In genomic region chr19:14002571-14003278, GRCh38 we compare ENCODE assay signal across 1 cellular context.
TF ChIP-seq lines count a peak whose summit lies in the region.

No MANE protein-coding gene starts in this region.

TF ChIP-seq in GM12878, 131 proteins besides CTCF, POLR2A, EP300 and RAD21 (continued from another document):
- no peak for TF ChIP-seq ATF3 (IDR thresholded peaks at IDR 0.05; ENCODE audit: borderline replicate concordance, extremely low read depth, low read depth, low read length)
- no peak for TF ChIP-seq RAD51 (IDR thresholded peaks at IDR 0.05)
- TF ChIP-seq JUND (IDR thresholded peaks at IDR 0.05; ENCODE audit: low read depth, low read length) = no peak
- no peak for TF ChIP-seq NFIC (IDR thresholded peaks at IDR 0.05; ENCODE audit: low read depth, low read length)
- TF ChIP-seq POLR2AphosphoS2 (IDR thresholded peaks at IDR 0.05; ENCODE audit: low read depth, low read length) = no peak
- no peak for TF ChIP-seq ZNF207 (IDR thresholded peaks at IDR 0.05; ENCODE audit: borderline replicate concordance)
- peak; percentile 11 for TF ChIP-seq EED (IDR thresholded peaks at IDR 0.05; ENCODE audit: low read depth)
- no peak for TF ChIP-seq FOXK2 (IDR thresholded peaks at IDR 0.05)
- TF ChIP-seq SMAD1 (IDR thresholded peaks at IDR 0.05; ENCODE audit: low read depth, partially characterized antibody) = no peak
- no peak for TF ChIP-seq CEBPZ (IDR thresholded peaks at IDR 0.05; ENCODE audit: low read depth, low read length)
- TF ChIP-seq IKZF2 (IDR thresholded peaks at IDR 0.05) = peak; percentile 33 to 58; a peak in 2 of 4 replicates
- TF ChIP-seq HDAC6 (IDR thresholded peaks at IDR 0.05; ENCODE audit: unreplicated experiment) = no peak
- TF ChIP-seq RBBP5 (conservative IDR thresholded peaks at IDR 0.05) = no peak
- TF ChIP-seq CUX1 (IDR thresholded peaks at IDR 0.05; ENCODE audit: insufficient replicate concordance, low read depth, low read length) = no peak
- TF ChIP-seq EZH2 (IDR thresholded peaks at IDR 0.05; ENCODE audit: borderline replicate concordance, control insufficient read depth, low read depth, low read length) = no peak
- TF ChIP-seq MTA2 (IDR thresholded peaks at IDR 0.05; ENCODE audit: low read depth) = 0 out of 2 replicates have a peak, but pooled peaks have one; percentile 9
- TF ChIP-seq TAF1 (IDR thresholded peaks at IDR 0.05; ENCODE audit: borderline replicate concordance, low read depth, low read length) = no peak
- TF ChIP-seq YBX1 (IDR thresholded peaks at IDR 0.05) = no peak
- no peak for TF ChIP-seq SREBF1 (IDR thresholded peaks at IDR 0.05; ENCODE audit: low read length)
- no peak for TF ChIP-seq MEF2B (IDR thresholded peaks at IDR 0.05; ENCODE audit: partially characterized antibody, poor library complexity, severe bottlenecking)
- TF ChIP-seq PBX3 (IDR thresholded peaks at IDR 0.05; ENCODE audit: insufficient replicate concordance, low read depth, low read length) = no peak
- TF ChIP-seq TCF7 (IDR thresholded peaks at IDR 0.05; ENCODE audit: borderline replicate concordance) = no peak
- TF ChIP-seq BCL3 (IDR thresholded peaks at IDR 0.05; ENCODE audit: borderline replicate concordance, insufficient read depth, low read depth, low read length, poor library complexity, severe bottlenecking) = no peak
- no peak for TF ChIP-seq ZBTB4 (CRISPR knock-in tag; IDR thresholded peaks at IDR 0.05)
- no peak for TF ChIP-seq SIX5 (IDR thresholded peaks at IDR 0.05; ENCODE audit: low read depth, low read length, severe bottlenecking)
- TF ChIP-seq TCF12 (IDR thresholded peaks at IDR 0.05; ENCODE audit: low read depth, low read length) = no peak
- no peak for TF ChIP-seq BACH1 (IDR thresholded peaks at IDR 0.05; ENCODE audit: borderline replicate concordance)
- TF ChIP-seq GABPA (IDR thresholded peaks at IDR 0.05; ENCODE audit: low read depth) = no peak
- no peak for TF ChIP-seq USF2 (IDR thresholded peaks at IDR 0.05; ENCODE audit: borderline replicate concordance, low read depth, low read length)
- TF ChIP-seq NBN (IDR thresholded peaks at IDR 0.05) = peak; percentile 48; the same call in 1 of the 2 replicates
- no peak for TF ChIP-seq KDM1A (IDR thresholded peaks at IDR 0.05; ENCODE audit: borderline replicate concordance)
- TF ChIP-seq SUZ12 (IDR thresholded peaks at IDR 0.05; ENCODE audit: unreplicated experiment) = no peak
- TF ChIP-seq FOS (IDR thresholded peaks at IDR 0.05; ENCODE audit: borderline replicate concordance, extremely low read depth, insufficient read length) = no peak
- TF ChIP-seq ZNF274 (IDR thresholded peaks at IDR 0.05; ENCODE audit: insufficient read depth, insufficient read length) = no peak
- peak; percentile 52; the same call in 1 of the 2 replicates for TF ChIP-seq PKNOX1 (IDR thresholded peaks at IDR 0.05)
- no peak for TF ChIP-seq NRF1 (conservative IDR thresholded peaks at IDR 0.05; ENCODE audit: low read depth, low read length)
- TF ChIP-seq ZZZ3 (IDR thresholded peaks at IDR 0.05; ENCODE audit: control insufficient read depth, insufficient read length, low read depth) = no peak
- no peak for TF ChIP-seq CBX3 (IDR thresholded peaks at IDR 0.05; ENCODE audit: borderline replicate concordance, low read depth)
- TF ChIP-seq E2F8 (IDR thresholded peaks at IDR 0.05; ENCODE audit: low read depth, partially characterized antibody) = no peak
- no peak for TF ChIP-seq HCFC1 (IDR thresholded peaks at IDR 0.05; ENCODE audit: low read length)
- no peak for TF ChIP-seq ETV6 (conservative IDR thresholded peaks at IDR 0.05 in 1 of 2, IDR thresholded peaks at IDR 0.05 in 1 of 2; ENCODE audit: borderline replicate concordance in 1 of 2, low read depth in 1 of 2)
- TF ChIP-seq RCOR1 (conservative IDR thresholded peaks at IDR 0.05; ENCODE audit: low read depth, low read length) = no peak
- TF ChIP-seq NFXL1 (IDR thresholded peaks at IDR 0.05; ENCODE audit: borderline replicate concordance) = no peak
- TF ChIP-seq LARP7 (IDR thresholded peaks at IDR 0.05) = peak; percentile 26; the same call in 1 of the 2 replicates
- no peak for TF ChIP-seq STAT3 (IDR thresholded peaks at IDR 0.05; ENCODE audit: low read depth, low read length)
TF ChIP-seq in GM12878: peak in this region for 9.
